In the genomic region with DNA sequence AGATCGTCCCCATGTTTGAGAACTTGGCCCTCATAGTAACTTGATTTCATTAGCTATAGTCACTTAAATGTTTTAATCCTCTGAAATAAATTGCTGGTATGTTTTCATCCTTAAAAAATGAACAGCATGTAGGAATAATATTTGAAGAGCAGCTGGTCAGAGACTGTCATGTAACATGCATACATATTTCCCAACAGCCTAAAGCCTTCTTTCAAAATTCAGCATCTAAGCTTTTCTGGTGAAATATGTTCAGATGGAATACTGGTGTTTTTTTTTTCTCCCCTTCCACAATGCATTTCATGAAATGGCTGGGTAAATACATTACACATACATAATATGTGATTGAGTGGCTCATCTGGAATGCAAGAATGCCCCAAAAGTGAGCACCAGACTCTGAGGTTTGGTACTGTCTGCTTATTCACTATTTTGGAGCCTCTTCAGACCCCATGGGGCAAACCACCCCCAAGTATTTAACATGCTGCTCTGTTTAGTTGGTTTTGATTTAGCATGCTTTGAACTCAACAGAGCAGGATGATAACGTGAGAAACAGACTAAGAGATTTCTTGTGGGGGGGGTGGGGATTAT, we compare ENCODE assay signal across 23 cellular contexts.
DNase-seq lines count a peak whose midpoint lies in the region; ATAC-seq and TF ChIP-seq lines count a peak whose summit lies in the region.
"Had no signal": no experiment of that assay in that cellular context is flagged by ENCODE, and none has a peak within 500 bp of the region (broad histone marks: within the 10 kb centered on the region; RNA-seq: fewer than 3 reads in every experiment).

No MANE protein-coding gene starts in this region.

- H3K4me1 Mint-ChIP-seq in nephron, result peaks cover 28% of the 10 kb centered on the region

- DNase-seq in AG08396 (ENCODE audit: low spot score) (peak; percentile 5), LHCN-M2 (ENCODE audit: low read depth) (peak; percentile 72), dedifferentiated amniotic fluid mesenchymal stem cell (ENCODE audit: extremely low spot score) (peak; percentile 46), mesenteric fat pad (ENCODE audit: low spot score) (no peak)
- DNase-seq in activated effector memory CD4-positive, alpha-beta T cell treated with anti-CD3 and anti-CD28 coated beads, Interleukin-2, amount 50 U/mL, for 16 hours, result no peak
- DNase-seq in activated CD4-positive, CD25-positive, alpha-beta regulatory T cell treated with anti-CD3 and anti-CD28 coated beads, Interleukin-2, amount 50 U/mL, for 72 hours, result no peak
- DNase-seq: activated CD8-positive, alpha-beta memory T cell treated with anti-CD3 and anti-CD28 coated beads, Interleukin-2, amount 10 ng/mL, durations not matched to agents 7 days and 5 days; activated gamma-delta T cell; AML-193; body of pancreas; Calu3; H9; MV-4-11; NCI-H1930; NCI-H510A; SHP77; stimulated activated CD4-positive, alpha-beta T cell treated with anti-CD3 and anti-CD28 coated beads, Interleukin-12 subunit alpha, Interleukin-12 subunit beta, amount 100 ng/mL, for 4 hours; stimulated activated naive CD8-positive, alpha-beta T cell treated with anti-CD3 and anti-CD28 coated beads, Interleukin-15, amount 100 ng/mL, for 72 hours had no signal

- ATAC-seq in HG02970 (IDR thresholded peaks at IDR 0.05; ENCODE audit: low FRiP score, unreplicated experiment), result no peak
- ATAC-seq: activated CD8-positive, alpha-beta memory T cell treated with anti-CD3 and anti-CD28 coated beads, Interleukin-2, amount 10 ng/mL, durations not matched to agents 7 days and 5 days; body of pancreas; HepG2; stimulated activated naive CD8-positive, alpha-beta T cell treated with anti-CD3 and anti-CD28 coated beads, Interleukin-15, amount 100 ng/mL, for 72 hours had no signal

- no peaks in the 10 kb centered on the region for H3K27me3 Mint-ChIP-seq in nephron (ENCODE audit: low read depth)
- H3K27me3 Mint-ChIP-seq: activated CD8-positive, alpha-beta memory T cell treated with anti-CD3 and anti-CD28 coated beads, Interleukin-2, amount 10 ng/mL, durations not matched to agents 7 days and 5 days; progenitor cell of endocrine pancreas; stimulated activated naive CD8-positive, alpha-beta T cell treated with anti-CD3 and anti-CD28 coated beads, Interleukin-15, amount 100 ng/mL, for 72 hours had no signal

- no peak for TF ChIP-seq CTCF in nephron (IDR thresholded peaks at IDR 0.05; ENCODE audit: unreplicated experiment in 3 of 3)

- no peak overlapping the region for H3K4me3 Mint-ChIP-seq in nephron
- H3K4me3 Mint-ChIP-seq: activated CD8-positive, alpha-beta memory T cell treated with anti-CD3 and anti-CD28 coated beads, Interleukin-2, amount 10 ng/mL, durations not matched to agents 7 days and 5 days; H9; stimulated activated naive CD8-positive, alpha-beta T cell treated with anti-CD3 and anti-CD28 coated beads, Interleukin-15, amount 100 ng/mL, for 72 hours; T-helper 1 cell treated with Interleukin-12 subunit alpha and Interleukin-12 subunit beta and Interleukin-4 antibody, amounts not matched to agents 30 μg/mL and 1 μg/mL, for 36 hours had no signal

- no peaks in the 10 kb centered on the region for H3K9me3 Mint-ChIP-seq in nephron
- H3K9me3 Mint-ChIP-seq: H9; stimulated activated naive CD8-positive, alpha-beta T cell treated with anti-CD3 and anti-CD28 coated beads, Interleukin-15, amount 100 ng/mL, for 72 hours; T-helper 1 cell treated with Interleukin-12 subunit alpha and Interleukin-12 subunit beta and Interleukin-4 antibody, amounts not matched to agents 30 μg/mL and 1 μg/mL, for 36 hours had no signal

- peak overlapping the region in 2 of 3 experiments; percentile 47 to 74 for H3K27ac Mint-ChIP-seq in nephron
- H3K27ac Mint-ChIP-seq: activated CD8-positive, alpha-beta memory T cell treated with anti-CD3 and anti-CD28 coated beads, Interleukin-2, amount 10 ng/mL, durations not matched to agents 7 days and 5 days; progenitor cell of endocrine pancreas; T-helper 1 cell treated with Interleukin-12 subunit alpha and Interleukin-12 subunit beta and Interleukin-4 antibody, amounts not matched to agents 30 μg/mL and 1 μg/mL, for 36 hours had no signal

- peaks cover 47% of the 10 kb centered on the region for H3K36me3 Mint-ChIP-seq in nephron (ENCODE audit: low read depth)

Comparison
In these comparisons a context has a peak if more than half of its experiments do, and no peak if none do; other contexts are left out.
1. DNase-seq: peak in AG08396 (single experiment), LHCN-M2 (single experiment) and dedifferentiated amniotic fluid mesenchymal stem cell (single experiment); none in activated effector memory CD4-positive, alpha-beta T cell treated with anti-CD3 and anti-CD28 coated beads, Interleukin-2, amount 50 U/mL, for 16 hours (single experiment), mesenteric fat pad (single experiment) and activated CD4-positive, CD25-positive, alpha-beta regulatory T cell treated with anti-CD3 and anti-CD28 coated beads, Interleukin-2, amount 50 U/mL, for 72 hours (single experiment).